In genomic region chr9:33029106-33029788, GRCh38 we compare ENCODE assay signal across 8 cellular contexts. TPM values are rescaled to one million over a fixed set of nuclear protein-coding genes. Genes with fewer than 3 reads are reported as not detected.
A peak's percentile ranks its signal among the peaks of the same experiment; 100 is the strongest.
DNase-seq lines count a peak whose midpoint lies in the region; ATAC-seq and TF ChIP-seq lines count a peak whose summit lies in the region.

No MANE protein-coding gene starts in this region.

- peaks cover 50 to 73% (median 60%) of the 10 kb centered on the region in 4 donors for H3K4me1 ChIP-seq in esophagus muscularis mucosa

- H3K4me1 Mint-ChIP-seq in activated CD4-positive, alpha-beta T cell treated with anti-CD3 and anti-CD28 coated beads, Interleukin-2, amount 10 ng/mL, durations not matched to agents 24 days and 14 days, result peaks cover 51% of the 10 kb centered on the region
- H3K4me1 Mint-ChIP-seq in stimulated activated effector memory CD8-positive, alpha-beta T cell treated with anti-CD3 and anti-CD28 coated beads, Interleukin-12 subunit alpha, Interleukin-12 subunit beta, amount 100 ng/mL, for 72 hours, result peaks cover 53% of the 10 kb centered on the region

- H3K9me3 Mint-ChIP-seq in activated CD4-positive, alpha-beta T cell treated with anti-CD3 and anti-CD28 coated beads, Interleukin-2, amount 10 ng/mL, durations not matched to agents 24 days and 14 days, result no peaks in the 10 kb centered on the region
- no peaks in the 10 kb centered on the region for H3K9me3 Mint-ChIP-seq in stimulated activated effector memory CD8-positive, alpha-beta T cell treated with anti-CD3 and anti-CD28 coated beads, Interleukin-12 subunit alpha, Interleukin-12 subunit beta, amount 100 ng/mL, for 72 hours

- 33% methylated on average over 6 of the region's 6 CpGs for WGBS in esophagus muscularis mucosa

- H3K27me3 ChIP-seq in esophagus muscularis mucosa, result no peaks in the 10 kb centered on the region

- H3K27me3 Mint-ChIP-seq in activated CD4-positive, alpha-beta T cell treated with anti-CD3 and anti-CD28 coated beads, Interleukin-2, amount 10 ng/mL, durations not matched to agents 24 days and 14 days, result no peaks in the 10 kb centered on the region

- peak overlapping the region; percentile 99 for H3K4me3 Mint-ChIP-seq in activated CD4-positive, alpha-beta T cell treated with anti-CD3 and anti-CD28 coated beads, Interleukin-2, amount 10 ng/mL, durations not matched to agents 24 days and 14 days
- H3K4me3 Mint-ChIP-seq in stimulated activated effector memory CD8-positive, alpha-beta T cell treated with anti-CD3 and anti-CD28 coated beads, Interleukin-12 subunit alpha, Interleukin-12 subunit beta, amount 100 ng/mL, for 72 hours, result peak overlapping the region; percentile 81

- no peak for TF ChIP-seq POLR2A in esophagus muscularis mucosa (IDR thresholded peaks at IDR 0.05; ENCODE audit: low read depth)

- intact Hi-C loops in activated CD4-positive, alpha-beta T cell treated with anti-CD3 and anti-CD28 coated beads, Interleukin-2, amount 10 ng/mL, durations not matched to agents 24 days and 14 days (cut with micrococcal nuclease), result no loop called here
- intact Hi-C loops in esophagus muscularis mucosa (cut with DNase I), result no loop called here

- TF ChIP-seq CTCF in esophagus muscularis mucosa (IDR thresholded peaks at IDR 0.05), result no peak

- H3K27ac ChIP-seq in SK-N-MC (0 out of 2 replicates have a peak overlapping the region, but pooled peaks have one; percentile 47), esophagus muscularis mucosa (replicated peaks in 1 of 4) (peak overlapping the region in 3 of 4 donors; percentile 12 to 50 (median 24))

- H3K9me3 ChIP-seq in SK-N-MC (ENCODE audit: low read depth, low read length) (no peaks in the 10 kb centered on the region), esophagus muscularis mucosa (no peaks in the 10 kb centered on the region)

- H3K36me3 Mint-ChIP-seq in activated CD4-positive, alpha-beta T cell treated with anti-CD3 and anti-CD28 coated beads, Interleukin-2, amount 10 ng/mL, durations not matched to agents 24 days and 14 days (ENCODE audit: low read depth), result peaks cover 76% of the 10 kb centered on the region
- H3K36me3 Mint-ChIP-seq in stimulated activated effector memory CD8-positive, alpha-beta T cell treated with anti-CD3 and anti-CD28 coated beads, Interleukin-12 subunit alpha, Interleukin-12 subunit beta, amount 100 ng/mL, for 72 hours, result peaks cover 100% of the 10 kb centered on the region

- DNase-seq in activated CD4-positive, alpha-beta T cell treated with anti-CD3 and anti-CD28 coated beads, Interleukin-2, amount 10 ng/mL, durations not matched to agents 24 days and 14 days, result no peak
- DNase-seq in activated CD4-positive, alpha-beta T cell treated with anti-CD3 and anti-CD28 coated beads, Interleukin-2, amount 50 U/mL, for 4 hours, result no peak
- DNase-seq in SK-N-MC (ENCODE audit: low read depth, low spot score) (no peak), esophagus muscularis mucosa (ENCODE audit: extremely low spot score) (no peak)
- DNase-seq in stimulated activated effector memory CD8-positive, alpha-beta T cell treated with anti-CD3 and anti-CD28 coated beads, Interleukin-12 subunit alpha, Interleukin-12 subunit beta, amount 100 ng/mL, for 72 hours (ENCODE audit: low spot score in 2 of 2), result no peak
- no peak for DNase-seq in stimulated activated CD4-positive, alpha-beta T cell treated with anti-CD3 and anti-CD28 coated beads, Interleukin-15, amount 100 ng/mL, for 24 hours
- no peak for DNase-seq in stimulated activated CD4-positive, alpha-beta T cell treated with anti-CD3 and anti-CD28 coated beads, Interleukin-12 subunit alpha, Interleukin-12 subunit beta, amount 100 ng/mL, for 4 hours

- H3K36me3 ChIP-seq in SK-N-MC (ENCODE audit: insufficient read depth, low read length), result peaks cover 82% of the 10 kb centered on the region
- H3K36me3 ChIP-seq in esophagus muscularis mucosa, result peaks cover 24 to 75% (median 60%) of the 10 kb centered on the region in 4 donors

- H3K4me3 ChIP-seq in SK-N-MC, result peak overlapping the region; percentile 45
- H3K4me3 ChIP-seq in esophagus muscularis mucosa, result no peak overlapping the region

- H3K9ac ChIP-seq in SK-N-MC (ENCODE audit: insufficient read length), result peak overlapping the region; percentile 55

- no peak for TF ChIP-seq EP300 in esophagus muscularis mucosa (IDR thresholded peaks at IDR 0.05)

- ATAC-seq in stimulated activated effector memory CD8-positive, alpha-beta T cell treated with anti-CD3 and anti-CD28 coated beads, Interleukin-12 subunit alpha, Interleukin-12 subunit beta, amount 100 ng/mL, for 72 hours, result no peak
- no peak for ATAC-seq in HG03378 (IDR thresholded peaks at IDR 0.05; ENCODE audit: unreplicated experiment)

- peak overlapping the region; percentile 38 for H3K27ac Mint-ChIP-seq in activated CD4-positive, alpha-beta T cell treated with anti-CD3 and anti-CD28 coated beads, Interleukin-2, amount 10 ng/mL, durations not matched to agents 24 days and 14 days
- peak overlapping the region; percentile 93 for H3K27ac Mint-ChIP-seq in stimulated activated effector memory CD8-positive, alpha-beta T cell treated with anti-CD3 and anti-CD28 coated beads, Interleukin-12 subunit alpha, Interleukin-12 subunit beta, amount 100 ng/mL, for 72 hours

RNA-seq across cellular contexts. Expression of gene DNAJA1, which starts 4.2 kb away (rescaled TPM):
- total RNA-seq in activated CD4-positive, alpha-beta T cell treated with anti-CD3 and anti-CD28 coated beads, Interleukin-2, amount 10 ng/mL, durations not matched to agents 24 days and 14 days, result 319 and 328 TPM in 2 replicates
- total RNA-seq in esophagus muscularis mucosa, result 100 to 1,000 TPM in 1 of 4 donors, 10 to 100 TPM in 3; 60.9 to 102 (median 71.1) TPM

RNA-seq across cellular contexts. Expression of gene APTX, which starts 27.8 kb away (rescaled TPM):
- 52.7 and 53.3 TPM in 2 replicates for total RNA-seq in activated CD4-positive, alpha-beta T cell treated with anti-CD3 and anti-CD28 coated beads, Interleukin-2, amount 10 ng/mL, durations not matched to agents 24 days and 14 days
- 10 to 100 TPM; 20.6 to 33.2 (median 23.3) TPM for total RNA-seq in esophagus muscularis mucosa

RNA-seq across cellular contexts. Expression of gene SMU1, which starts 47.2 kb away (rescaled TPM):
- total RNA-seq in activated CD4-positive, alpha-beta T cell treated with anti-CD3 and anti-CD28 coated beads, Interleukin-2, amount 10 ng/mL, durations not matched to agents 24 days and 14 days, result 28.6 and 30.2 TPM in 2 replicates
- 10 to 100 TPM; 17.8 to 22.6 (median 19.6) TPM for total RNA-seq in esophagus muscularis mucosa
